1 cellular context compared by ENCODE assay signal in the genomic region with DNA sequence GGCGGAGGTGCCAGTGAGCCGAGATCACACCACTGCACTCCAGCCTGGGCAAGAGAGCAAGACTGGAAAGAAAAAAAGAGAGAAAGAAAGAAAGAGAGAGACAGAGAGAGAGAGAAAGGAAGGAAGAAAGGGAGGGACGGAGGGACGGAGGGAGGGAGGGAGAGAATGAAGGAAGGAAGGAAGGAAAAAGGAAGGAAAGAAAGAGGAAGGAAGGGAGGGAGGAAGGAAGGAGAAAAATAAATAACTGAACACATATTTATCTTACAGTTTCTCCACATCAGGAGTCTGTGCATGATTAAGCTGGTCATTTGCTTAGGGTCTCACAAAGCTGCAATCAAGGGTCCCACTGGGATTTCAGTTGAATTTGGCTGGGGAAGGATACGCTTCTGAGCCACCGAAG.
TF ChIP-seq lines count a peak whose summit lies in the region.

No MANE protein-coding gene starts in this region.

TF ChIP-seq in K562, 482 proteins besides CTCF, POLR2A, EP300 and RAD21:
- no peak for TF ChIP-seq PURB (CRISPR knock-in tag; IDR thresholded peaks at IDR 0.05; ENCODE audit: low read depth)
- TF ChIP-seq, protein P1, sequence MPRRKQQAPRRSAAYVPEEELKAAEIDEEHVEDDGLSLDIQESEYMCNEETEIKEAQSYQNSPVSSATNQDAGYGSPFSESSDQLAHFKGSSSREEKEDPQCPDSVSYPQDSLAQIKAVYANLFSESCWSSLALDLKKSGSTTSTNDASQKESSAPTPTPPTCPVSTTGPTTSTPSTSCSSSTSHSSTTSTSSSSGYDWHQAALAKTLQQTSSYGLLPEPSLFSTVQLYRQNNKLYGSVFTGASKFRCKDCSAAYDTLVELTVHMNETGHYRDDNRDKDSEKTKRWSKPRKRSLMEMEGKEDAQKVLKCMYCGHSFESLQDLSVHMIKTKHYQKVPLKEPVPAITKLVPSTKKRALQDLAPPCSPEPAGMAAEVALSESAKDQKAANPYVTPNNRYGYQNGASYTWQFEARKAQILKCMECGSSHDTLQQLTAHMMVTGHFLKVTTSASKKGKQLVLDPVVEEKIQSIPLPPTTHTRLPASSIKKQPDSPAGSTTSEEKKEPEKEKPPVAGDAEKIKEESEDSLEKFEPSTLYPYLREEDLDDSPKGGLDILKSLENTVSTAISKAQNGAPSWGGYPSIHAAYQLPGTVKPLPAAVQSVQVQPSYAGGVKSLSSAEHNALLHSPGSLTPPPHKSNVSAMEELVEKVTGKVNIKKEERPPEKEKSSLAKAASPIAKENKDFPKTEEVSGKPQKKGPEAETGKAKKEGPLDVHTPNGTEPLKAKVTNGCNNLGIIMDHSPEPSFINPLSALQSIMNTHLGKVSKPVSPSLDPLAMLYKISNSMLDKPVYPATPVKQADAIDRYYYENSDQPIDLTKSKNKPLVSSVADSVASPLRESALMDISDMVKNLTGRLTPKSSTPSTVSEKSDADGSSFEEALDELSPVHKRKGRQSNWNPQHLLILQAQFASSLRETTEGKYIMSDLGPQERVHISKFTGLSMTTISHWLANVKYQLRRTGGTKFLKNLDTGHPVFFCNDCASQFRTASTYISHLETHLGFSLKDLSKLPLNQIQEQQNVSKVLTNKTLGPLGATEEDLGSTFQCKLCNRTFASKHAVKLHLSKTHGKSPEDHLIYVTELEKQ (CRISPR knock-in tag; IDR thresholded peaks at IDR 0.05), result no peak
- no peak for TF ChIP-seq GATAD2B (IDR thresholded peaks at IDR 0.05; ENCODE audit: borderline replicate concordance)
- TF ChIP-seq TRIM28 (IDR thresholded peaks at IDR 0.05), result no peak
- TF ChIP-seq, protein P2, sequence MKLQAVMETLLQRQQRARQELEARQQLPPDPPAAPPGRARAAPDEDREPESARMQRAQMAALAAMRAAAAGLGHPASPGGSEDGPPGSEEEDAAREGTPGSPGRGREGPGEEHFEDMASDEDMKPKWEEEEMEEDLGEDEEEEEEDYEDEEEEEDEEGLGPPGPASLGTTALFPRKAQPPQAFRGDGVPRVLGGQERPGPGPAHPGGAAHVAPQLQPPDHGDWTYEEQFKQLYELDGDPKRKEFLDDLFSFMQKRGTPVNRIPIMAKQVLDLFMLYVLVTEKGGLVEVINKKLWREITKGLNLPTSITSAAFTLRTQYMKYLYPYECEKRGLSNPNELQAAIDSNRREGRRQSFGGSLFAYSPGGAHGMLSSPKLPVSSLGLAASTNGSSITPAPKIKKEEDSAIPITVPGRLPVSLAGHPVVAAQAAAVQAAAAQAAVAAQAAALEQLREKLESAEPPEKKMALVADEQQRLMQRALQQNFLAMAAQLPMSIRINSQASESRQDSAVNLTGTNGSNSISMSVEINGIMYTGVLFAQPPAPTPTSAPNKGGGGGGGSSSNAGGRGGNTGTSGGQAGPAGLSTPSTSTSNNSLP (IDR thresholded peaks at IDR 0.05; ENCODE audit: borderline replicate concordance, low read depth, low read length), result no peak
- TF ChIP-seq, protein P3, sequence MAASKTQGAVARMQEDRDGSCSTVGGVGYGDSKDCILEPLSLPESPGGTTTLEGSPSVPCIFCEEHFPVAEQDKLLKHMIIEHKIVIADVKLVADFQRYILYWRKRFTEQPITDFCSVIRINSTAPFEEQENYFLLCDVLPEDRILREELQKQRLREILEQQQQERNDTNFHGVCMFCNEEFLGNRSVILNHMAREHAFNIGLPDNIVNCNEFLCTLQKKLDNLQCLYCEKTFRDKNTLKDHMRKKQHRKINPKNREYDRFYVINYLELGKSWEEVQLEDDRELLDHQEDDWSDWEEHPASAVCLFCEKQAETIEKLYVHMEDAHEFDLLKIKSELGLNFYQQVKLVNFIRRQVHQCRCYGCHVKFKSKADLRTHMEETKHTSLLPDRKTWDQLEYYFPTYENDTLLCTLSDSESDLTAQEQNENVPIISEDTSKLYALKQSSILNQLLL (CRISPR knock-in tag; IDR thresholded peaks at IDR 0.05; ENCODE audit: borderline replicate concordance), result no peak
- no peak for TF ChIP-seq ZBTB7A (IDR thresholded peaks at IDR 0.05; ENCODE audit: borderline replicate concordance, control insufficient read depth, low read depth, low read length)
- TF ChIP-seq ZEB2 (IDR thresholded peaks at IDR 0.05), result no peak
- TF ChIP-seq ZNF12 (CRISPR knock-in tag; IDR thresholded peaks at IDR 0.05), result no peak
- TF ChIP-seq TAF7 (tag; IDR thresholded peaks at IDR 0.05), result no peak
- no peak for TF ChIP-seq TEAD1 (CRISPR knock-in tag; IDR thresholded peaks at IDR 0.05)
- TF ChIP-seq MECOM (CRISPR knock-in tag; IDR thresholded peaks at IDR 0.05), result no peak
- TF ChIP-seq, protein P4, sequence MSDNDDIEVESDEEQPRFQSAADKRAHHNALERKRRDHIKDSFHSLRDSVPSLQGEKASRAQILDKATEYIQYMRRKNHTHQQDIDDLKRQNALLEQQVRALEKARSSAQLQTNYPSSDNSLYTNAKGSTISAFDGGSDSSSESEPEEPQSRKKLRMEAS (CRISPR knock-in tag; IDR thresholded peaks at IDR 0.05), result no peak
- no peak for TF ChIP-seq KAT7 (CRISPR knock-in tag; IDR thresholded peaks at IDR 0.05; ENCODE audit: borderline replicate concordance)
- no peak for TF ChIP-seq CBFB (CRISPR knock-in tag; IDR thresholded peaks at IDR 0.05)
- TF ChIP-seq, protein P5, sequence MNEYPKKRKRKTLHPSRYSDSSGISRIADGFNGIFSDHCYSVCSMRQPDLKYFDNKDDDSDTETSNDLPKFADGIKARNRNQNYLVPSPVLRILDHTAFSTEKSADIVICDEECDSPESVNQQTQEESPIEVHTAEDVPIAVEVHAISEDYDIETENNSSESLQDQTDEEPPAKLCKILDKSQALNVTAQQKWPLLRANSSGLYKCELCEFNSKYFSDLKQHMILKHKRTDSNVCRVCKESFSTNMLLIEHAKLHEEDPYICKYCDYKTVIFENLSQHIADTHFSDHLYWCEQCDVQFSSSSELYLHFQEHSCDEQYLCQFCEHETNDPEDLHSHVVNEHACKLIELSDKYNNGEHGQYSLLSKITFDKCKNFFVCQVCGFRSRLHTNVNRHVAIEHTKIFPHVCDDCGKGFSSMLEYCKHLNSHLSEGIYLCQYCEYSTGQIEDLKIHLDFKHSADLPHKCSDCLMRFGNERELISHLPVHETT (CRISPR knock-in tag; conservative IDR thresholded peaks at IDR 0.05 in 1 of 2, IDR thresholded peaks at IDR 0.05 in 1 of 2), result no peak
- no peak for TF ChIP-seq MEIS2 (IDR thresholded peaks at IDR 0.05; ENCODE audit: partially characterized antibody)
